Comparison of ENCODE assay signal across 16 cellular contexts in the genomic region with DNA sequence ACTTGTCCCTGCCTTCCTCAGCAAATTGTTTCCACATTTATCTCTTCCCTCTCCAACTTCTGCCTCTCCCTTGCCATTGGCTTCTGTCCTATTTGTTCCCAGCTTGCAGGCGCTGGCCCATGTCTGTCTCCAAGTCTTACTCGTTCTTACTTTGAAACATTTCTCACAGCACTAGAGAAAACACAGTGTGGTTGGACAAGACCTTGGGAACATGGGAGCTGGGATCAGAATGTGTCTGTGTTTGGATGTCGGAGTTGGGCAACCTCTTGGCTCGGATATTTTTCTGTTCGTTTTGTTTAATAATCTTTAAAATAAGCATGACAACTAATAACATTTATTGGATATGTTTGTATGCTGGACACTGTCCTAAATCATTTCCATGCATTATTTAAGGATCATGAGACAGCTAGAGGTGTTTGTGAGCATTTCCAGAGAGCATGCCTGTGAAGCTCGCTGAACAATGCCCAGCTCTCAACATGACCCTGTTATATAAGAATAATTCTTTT. TPM values are rescaled to one million over a fixed set of nuclear protein-coding genes. Genes with fewer than 3 reads are reported as not detected.
DNase-seq lines count a peak whose midpoint lies in the region; TF ChIP-seq lines count a peak whose summit lies in the region.
"Had no signal": no experiment of that assay in that cellular context is flagged by ENCODE, and none has a peak within 500 bp of the region (broad histone marks: within the 10 kb centered on the region; RNA-seq: fewer than 3 reads in every experiment).

No MANE protein-coding gene starts in this region.

- peaks cover 2% of the 10 kb centered on the region for H3K27me3 Mint-ChIP-seq in HFFc6 (ENCODE audit: insufficient read depth)
- H3K27me3 Mint-ChIP-seq: activated CD8-positive, alpha-beta memory T cell treated with anti-CD3 and anti-CD28 coated beads, Interleukin-2, amount 10 ng/mL, durations not matched to agents 7 days and 5 days; stimulated activated memory B cell treated with anti-CD40 and anti-IgM and Interleukin-4, amounts not matched to agents 10 μg/mL and 1 μg/mL and 100 μg/mL, for 72 hours had no signal

- no peak overlapping the region for H3K9ac ChIP-seq in stomach smooth muscle (ENCODE audit: low read length in 2 of 2)

- H3K4me1 ChIP-seq in esophagus squamous epithelium, result peaks cover 0 to 26% (median 4%) of the 10 kb centered on the region in 3 donors
- peaks cover 26% of the 10 kb centered on the region for H3K4me1 ChIP-seq in stomach smooth muscle (ENCODE audit: control insufficient read depth, insufficient read depth, low read length)

- intact Hi-C loops in esophagus squamous epithelium (cut with DNase I), result loop anchor here (10.0 kb wide), 1 partner anchor 65 kb away; a partner anchor contains a TSS
- intact Hi-C loops in lower leg skin (cut with DNase I; ENCODE audit: low total_unique reads), result no loop called here

- H3K36me3 Mint-ChIP-seq in HFFc6 (ENCODE audit: low read depth), result no peaks in the 10 kb centered on the region
- H3K36me3 Mint-ChIP-seq: activated CD8-positive, alpha-beta memory T cell treated with anti-CD3 and anti-CD28 coated beads, Interleukin-2, amount 10 ng/mL, durations not matched to agents 7 days and 5 days; activated naive CD4-positive, alpha-beta T cell treated with anti-CD3 and anti-CD28 coated beads, Interleukin-2, amount 10 ng/mL, durations not matched to agents 7 days and 5 days; CD4-positive, CD25-positive, alpha-beta regulatory T cell; stimulated activated memory B cell treated with anti-CD40 and anti-IgM and Interleukin-4, amounts not matched to agents 10 μg/mL and 1 μg/mL and 100 μg/mL, for 72 hours had no signal

- WGBS in esophagus squamous epithelium, 2 donors, result 43 to 55% methylated on average over 6 of the region's 6 CpGs
- 44 to 53% methylated on average over 6 of the region's 6 CpGs for WGBS in lower leg skin, 2 donors

- TF ChIP-seq POLR2A in esophagus squamous epithelium (IDR thresholded peaks at IDR 0.05) (no peak), lower leg skin (IDR thresholded peaks at IDR 0.05) (no peak)

- H3K27ac Mint-ChIP-seq in HFFc6, result peak overlapping the region; percentile 45; the same call in 1 of the 2 replicates
- H3K27ac Mint-ChIP-seq: activated CD8-positive, alpha-beta memory T cell treated with anti-CD3 and anti-CD28 coated beads, Interleukin-2, amount 10 ng/mL, durations not matched to agents 7 days and 5 days; activated naive CD4-positive, alpha-beta T cell treated with anti-CD3 and anti-CD28 coated beads, Interleukin-2, amount 10 ng/mL, durations not matched to agents 7 days and 5 days; H9 had no signal

- H3K27ac ChIP-seq in esophagus squamous epithelium (peak overlapping the region; percentile 3 to 75 (median 41)), stomach smooth muscle (ENCODE audit: low read length) (peak overlapping the region; percentile 86)
- H3K27ac ChIP-seq: SK-N-MC had no signal

- TF ChIP-seq CTCF in HFFc6 (IDR thresholded peaks at IDR 0.05) (no peak), esophagus squamous epithelium (IDR thresholded peaks at IDR 0.05) (no peak), lower leg skin (IDR thresholded peaks at IDR 0.05) (no peak)

- H3K36me3 ChIP-seq in esophagus squamous epithelium, result no peaks in the 10 kb centered on the region
- no peaks in the 10 kb centered on the region for H3K36me3 ChIP-seq in stomach smooth muscle (ENCODE audit: control insufficient read depth in 2 of 2, insufficient read depth in 2 of 2, low read length in 2 of 2)

- H3K9me3 ChIP-seq in esophagus squamous epithelium (no peaks in the 10 kb centered on the region), stomach smooth muscle (ENCODE audit: control insufficient read depth in 2 of 2, low read length in 2 of 2) (no peaks in the 10 kb centered on the region)

- no peak overlapping the region for H3K4me3 ChIP-seq in esophagus squamous epithelium
- H3K4me3 ChIP-seq in lower leg skin (ENCODE audit: low read depth, poor library complexity, severe bottlenecking), result no peak overlapping the region
- H3K4me3 ChIP-seq in stomach smooth muscle (ENCODE audit: low read length in 2 of 2), result peak overlapping the region in 1 of 2 donors; percentile 22
- H3K4me3 ChIP-seq: SK-N-MC had no signal

- DNase-seq in HFFc6, result no peak
- no peak for DNase-seq in esophagus squamous epithelium (lab: John Stamatoyannopoulos, UW)
- peak; percentile 32 to 83 for DNase-seq in lower leg skin (ENCODE audit: low spot score in 2 of 2)
- no peak for DNase-seq in central memory CD4-positive, alpha-beta T cell
- DNase-seq in iPS-NIHi11 (ENCODE audit: low spot score), result no peak
- DNase-seq in kidney glomerular epithelial cell (lab: John Stamatoyannopoulos, UW), result no peak
- DNase-seq in foreskin melanocyte, result no peak
- DNase-seq: activated CD8-positive, alpha-beta memory T cell treated with anti-CD3 and anti-CD28 coated beads, Interleukin-2, amount 10 ng/mL, durations not matched to agents 7 days and 5 days; activated naive CD4-positive, alpha-beta T cell treated with anti-CD3 and anti-CD28 coated beads, Interleukin-2, amount 10 ng/mL, durations not matched to agents 7 days and 5 days; CD4-positive, CD25-positive, alpha-beta regulatory T cell; H9; NCI-H2081 treated with DMSO at 0.1 percent for 48 hours; stimulated activated CD4-positive, alpha-beta T cell treated with anti-CD3 and anti-CD28 coated beads, Interleukin-4, amount 100 ng/mL, for 4 hours had no signal

- no peaks in the 10 kb centered on the region for H3K9me3 Mint-ChIP-seq in HFFc6
- H3K9me3 Mint-ChIP-seq: activated naive CD4-positive, alpha-beta T cell treated with anti-CD3 and anti-CD28 coated beads, Interleukin-2, amount 10 ng/mL, durations not matched to agents 7 days and 5 days; stimulated activated memory B cell treated with anti-CD40 and anti-IgM and Interleukin-4, amounts not matched to agents 10 μg/mL and 1 μg/mL and 100 μg/mL, for 72 hours had no signal

- H3K4me1 Mint-ChIP-seq in HFFc6 (ENCODE audit: low read depth), result peaks cover 55% of the 10 kb centered on the region

- H3K27me3 ChIP-seq in esophagus squamous epithelium (no peaks in the 10 kb centered on the region), stomach smooth muscle (ENCODE audit: control insufficient read depth in 1 of 2, insufficient read depth in 2 of 2, low read length in 2 of 2) (no peaks in the 10 kb centered on the region)

- H3K4me3 Mint-ChIP-seq in HFFc6, result no peak overlapping the region
- H3K4me3 Mint-ChIP-seq: activated CD8-positive, alpha-beta memory T cell treated with anti-CD3 and anti-CD28 coated beads, Interleukin-2, amount 10 ng/mL, durations not matched to agents 7 days and 5 days; activated naive CD4-positive, alpha-beta T cell treated with anti-CD3 and anti-CD28 coated beads, Interleukin-2, amount 10 ng/mL, durations not matched to agents 7 days and 5 days; H9; stimulated activated memory B cell treated with anti-CD40 and anti-IgM and Interleukin-4, amounts not matched to agents 10 μg/mL and 1 μg/mL and 100 μg/mL, for 72 hours had no signal

RNA-seq across cellular contexts. Expression of gene BRWD1, which starts 5.9 kb away (rescaled TPM):
- total RNA-seq in HFFc6 (2021; fragmentation: NEBNext Ultra II Directional; extraction: Animal tissue kit (Norgen Biotek cat#: 25700)), result 10 to 100 TPM; 15.0 to 17.7 (median 15.9) TPM
- total RNA-seq in esophagus squamous epithelium (10 to 100 TPM; 22.1 to 57.2 (median 26.0) TPM), lower leg skin (10 to 100 TPM; 42.2 to 57.2 (median 52.6) TPM)

RNA-seq across cellular contexts. Expression of gene HMGN1, which starts 29.6 kb away (rescaled TPM):
- total RNA-seq in HFFc6 (2021; fragmentation: NEBNext Ultra II Directional; extraction: Animal tissue kit (Norgen Biotek cat#: 25700)), result 100 to 1,000 TPM; 177 to 229 (median 202) TPM
- total RNA-seq in esophagus squamous epithelium, result 100 to 1,000 TPM; 114 to 193 (median 144) TPM
- 100 to 1,000 TPM; 103 to 126 (median 111) TPM for total RNA-seq in lower leg skin

Comparison
In these comparisons a context has a peak if more than half of its experiments do, and no peak if none do; other contexts are left out.
1. DNase-seq: peak in lower leg skin (2 of 2); none in HFFc6 (single experiment), esophagus squamous epithelium (single experiment), central memory CD4-positive, alpha-beta T cell (single experiment), iPS-NIHi11 (single experiment), kidney glomerular epithelial cell (single experiment) and foreskin melanocyte (single experiment).